In the genomic region with DNA sequence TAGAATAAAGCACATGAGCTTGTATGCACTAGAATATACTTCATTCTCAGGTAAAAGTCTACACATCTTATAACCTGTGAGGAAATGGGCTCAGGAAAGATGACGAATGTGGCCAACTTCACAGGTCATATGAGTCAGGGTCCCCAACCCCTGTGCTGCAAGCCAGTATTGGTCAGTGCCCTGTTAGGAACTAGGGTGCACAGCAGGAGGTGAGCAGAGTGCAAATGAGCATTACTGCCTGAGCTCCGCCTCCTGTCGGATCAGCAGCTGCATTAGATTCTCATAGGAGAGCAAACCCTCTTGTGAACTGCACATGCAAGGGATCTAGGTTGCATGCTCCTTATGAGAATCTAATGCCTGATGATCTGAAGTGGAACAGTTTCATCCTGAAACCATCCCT, we compare ENCODE assay signal across 24 cellular contexts.
"Had no signal": no experiment of that assay in that cellular context is flagged by ENCODE, and none has a peak within 500 bp of the region (broad histone marks: within the 10 kb centered on the region; RNA-seq: fewer than 3 reads in every experiment).

No MANE protein-coding gene starts in this region.

- H3K4me3 ChIP-seq: lower lobe of right lung, pancreas, prostate gland, right lobe of liver, smooth muscle cell, tibial nerve, vagina had no signal

- H3K27me3 Mint-ChIP-seq: naive thymus-derived CD8-positive, alpha-beta T cell; stimulated activated memory B cell treated with anti-CD40 and anti-IgM and Interleukin-4, amounts not matched to agents 10 μg/mL and 1 μg/mL and 100 μg/mL, for 72 hours; stimulated activated naive CD8-positive, alpha-beta T cell treated with anti-CD3 and anti-CD28 coated beads, Interleukin-15, amount 100 ng/mL, for 72 hours; type B pancreatic cell had no signal

- H3K36me3 ChIP-seq: lower lobe of right lung, pancreas, prostate gland, right lobe of liver, tibial nerve, vagina had no signal

- H3K27me3 ChIP-seq: pancreas, right lobe of liver, tibial nerve, vagina had no signal

- H3K9me3 Mint-ChIP-seq: type B pancreatic cell had no signal

- H3K36me3 Mint-ChIP-seq: naive thymus-derived CD8-positive, alpha-beta T cell; stimulated activated memory B cell treated with anti-CD40 and anti-IgM and Interleukin-4, amounts not matched to agents 10 μg/mL and 1 μg/mL and 100 μg/mL, for 72 hours; type B pancreatic cell had no signal

- DNase-seq: islet precursor cell; lower lobe of right lung; mammary epithelial cell; mesenchymal stem cell; naive thymus-derived CD8-positive, alpha-beta T cell; nucleus accumbens; pancreas; retina; right lobe of liver; stimulated activated CD4-positive, alpha-beta T cell treated with anti-CD3 and anti-CD28 coated beads, Interleukin-1b, Interleukin-23, amount 100 ng/mL, for 48 hours; stimulated activated CD4-positive, alpha-beta T cell treated with anti-CD3 and anti-CD28 coated beads, Interleukin-2, amount 100 ng/mL, for 48 hours; stimulated activated CD4-positive, alpha-beta T cell treated with anti-CD3 and anti-CD28 coated beads, Interleukin-4, amount 100 ng/mL, for 4 hours; stimulated activated CD8-positive, alpha-beta memory T cell treated with anti-CD3 and anti-CD28 coated beads, Interleukin-4, amount 100 ng/mL, for 48 hours; stimulated activated naive CD4-positive, alpha-beta T cell treated with Interleukin-2 at 50 U/mL for 16 hours; stimulated activated naive CD8-positive, alpha-beta T cell treated with anti-CD3 and anti-CD28 coated beads, Interleukin-15, amount 100 ng/mL, for 72 hours; substantia nigra had no signal

- H3K9me3 ChIP-seq: lower lobe of right lung, pancreas, prostate gland, right lobe of liver, tibial nerve, vagina had no signal

- H3K27ac ChIP-seq: lower lobe of right lung, pancreas, prostate gland, right lobe of liver, tibial nerve, vagina had no signal

- H3K4me1 Mint-ChIP-seq: naive thymus-derived CD8-positive, alpha-beta T cell; nephron; neural crest cell; stimulated activated memory B cell treated with anti-CD40 and anti-IgM and Interleukin-4, amounts not matched to agents 10 μg/mL and 1 μg/mL and 100 μg/mL, for 72 hours; stimulated activated naive CD8-positive, alpha-beta T cell treated with anti-CD3 and anti-CD28 coated beads, Interleukin-15, amount 100 ng/mL, for 72 hours had no signal

- H3K27ac Mint-ChIP-seq: naive thymus-derived CD8-positive, alpha-beta T cell; nephron; stimulated activated memory B cell treated with anti-CD40 and anti-IgM and Interleukin-4, amounts not matched to agents 10 μg/mL and 1 μg/mL and 100 μg/mL, for 72 hours; stimulated activated naive CD8-positive, alpha-beta T cell treated with anti-CD3 and anti-CD28 coated beads, Interleukin-15, amount 100 ng/mL, for 72 hours; type B pancreatic cell had no signal

- H3K4me1 ChIP-seq: lower lobe of right lung, pancreas, prostate gland, right lobe of liver, tibial nerve, vagina had no signal

- H3K4me3 Mint-ChIP-seq: naive thymus-derived CD8-positive, alpha-beta T cell; nephron; neural crest cell; stimulated activated memory B cell treated with anti-CD40 and anti-IgM and Interleukin-4, amounts not matched to agents 10 μg/mL and 1 μg/mL and 100 μg/mL, for 72 hours; stimulated activated naive CD8-positive, alpha-beta T cell treated with anti-CD3 and anti-CD28 coated beads, Interleukin-15, amount 100 ng/mL, for 72 hours; type B pancreatic cell had no signal

- ATAC-seq: lower lobe of right lung; naive thymus-derived CD8-positive, alpha-beta T cell; pancreas; right lobe of liver; stimulated activated memory B cell treated with anti-CD40 and anti-IgM and Interleukin-4, amounts not matched to agents 10 μg/mL and 1 μg/mL and 100 μg/mL, for 72 hours; stimulated activated naive CD8-positive, alpha-beta T cell treated with anti-CD3 and anti-CD28 coated beads, Interleukin-15, amount 100 ng/mL, for 72 hours had no signal

- FAIRE-seq: pancreas had no signal
